In the genomic region with DNA sequence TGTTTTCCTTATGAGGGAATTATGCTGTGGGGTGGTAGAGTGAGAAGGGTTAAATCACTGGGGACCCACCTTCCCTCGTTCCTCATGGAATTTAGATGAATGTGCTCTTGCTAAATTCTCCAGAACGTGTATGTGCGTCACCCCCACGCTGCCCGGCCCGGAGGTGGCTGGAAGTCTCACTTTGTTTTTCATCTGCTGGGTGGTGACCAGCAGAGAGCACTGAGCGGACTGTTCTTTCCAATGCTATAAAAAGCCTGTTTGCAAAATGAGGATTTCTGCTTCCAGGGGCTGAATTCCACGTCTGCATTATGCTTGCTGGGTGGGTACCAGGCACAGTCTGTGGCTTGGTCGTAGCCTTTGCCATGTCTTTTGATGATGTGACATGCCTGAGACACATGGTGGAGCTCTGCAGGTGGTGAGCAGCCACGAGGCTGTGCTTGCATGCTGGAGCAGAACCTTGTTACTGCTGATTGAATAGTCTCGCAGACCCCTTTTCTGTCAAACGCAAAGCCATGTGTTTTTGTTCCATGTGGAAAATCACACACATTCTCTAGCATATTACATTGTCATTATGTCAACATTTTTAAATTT, we compare ENCODE assay signal across 1 cellular context.
TF ChIP-seq lines count a peak whose summit lies in the region.

No MANE protein-coding gene starts in this region.

TF ChIP-seq in GM23338, 12 proteins besides CTCF, POLR2A, EP300 and RAD21 (continued from another document):
- TF ChIP-seq, protein P1, sequence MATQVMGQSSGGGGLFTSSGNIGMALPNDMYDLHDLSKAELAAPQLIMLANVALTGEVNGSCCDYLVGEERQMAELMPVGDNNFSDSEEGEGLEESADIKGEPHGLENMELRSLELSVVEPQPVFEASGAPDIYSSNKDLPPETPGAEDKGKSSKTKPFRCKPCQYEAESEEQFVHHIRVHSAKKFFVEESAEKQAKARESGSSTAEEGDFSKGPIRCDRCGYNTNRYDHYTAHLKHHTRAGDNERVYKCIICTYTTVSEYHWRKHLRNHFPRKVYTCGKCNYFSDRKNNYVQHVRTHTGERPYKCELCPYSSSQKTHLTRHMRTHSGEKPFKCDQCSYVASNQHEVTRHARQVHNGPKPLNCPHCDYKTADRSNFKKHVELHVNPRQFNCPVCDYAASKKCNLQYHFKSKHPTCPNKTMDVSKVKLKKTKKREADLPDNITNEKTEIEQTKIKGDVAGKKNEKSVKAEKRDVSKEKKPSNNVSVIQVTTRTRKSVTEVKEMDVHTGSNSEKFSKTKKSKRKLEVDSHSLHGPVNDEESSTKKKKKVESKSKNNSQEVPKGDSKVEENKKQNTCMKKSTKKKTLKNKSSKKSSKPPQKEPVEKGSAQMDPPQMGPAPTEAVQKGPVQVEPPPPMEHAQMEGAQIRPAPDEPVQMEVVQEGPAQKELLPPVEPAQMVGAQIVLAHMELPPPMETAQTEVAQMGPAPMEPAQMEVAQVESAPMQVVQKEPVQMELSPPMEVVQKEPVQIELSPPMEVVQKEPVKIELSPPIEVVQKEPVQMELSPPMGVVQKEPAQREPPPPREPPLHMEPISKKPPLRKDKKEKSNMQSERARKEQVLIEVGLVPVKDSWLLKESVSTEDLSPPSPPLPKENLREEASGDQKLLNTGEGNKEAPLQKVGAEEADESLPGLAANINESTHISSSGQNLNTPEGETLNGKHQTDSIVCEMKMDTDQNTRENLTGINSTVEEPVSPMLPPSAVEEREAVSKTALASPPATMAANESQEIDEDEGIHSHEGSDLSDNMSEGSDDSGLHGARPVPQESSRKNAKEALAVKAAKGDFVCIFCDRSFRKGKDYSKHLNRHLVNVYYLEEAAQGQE (IDR thresholded peaks at IDR 0.05; ENCODE audit: unreplicated experiment): no peak
